ENCODE assay signal across 11 cellular contexts in genomic region chr9:133788819-133789733, GRCh38. TPM values are rescaled to one million over a fixed set of nuclear protein-coding genes. Genes with fewer than 3 reads are reported as not detected.
DNase-seq lines count a peak whose midpoint lies in the region; ATAC-seq and TF ChIP-seq lines count a peak whose summit lies in the region.
"Had no signal": no experiment of that assay in that cellular context is flagged by ENCODE, and none has a peak within 500 bp of the region (broad histone marks: within the 10 kb centered on the region; RNA-seq: fewer than 3 reads in every experiment).

No MANE protein-coding gene starts in this region.

- peak; percentile 69 to 86 (median 84) for ATAC-seq in right lobe of liver
- ATAC-seq in HG03354 (IDR thresholded peaks at IDR 0.05; ENCODE audit: poor library complexity, severe bottlenecking, unreplicated experiment), result no peak
- no peak for ATAC-seq in GM21526 (IDR thresholded peaks at IDR 0.05; ENCODE audit: low FRiP score, unreplicated experiment)
- ATAC-seq: activated CD8-positive, alpha-beta T cell treated with anti-CD3 and anti-CD28 coated beads, Interleukin-2, amount 10 ng/mL, durations not matched to agents 7 days and 5 days had no signal

- H3K4me3 ChIP-seq in right lobe of liver, result no peak overlapping the region
- no peak overlapping the region for H3K4me3 ChIP-seq in transverse colon
- H3K4me3 ChIP-seq: neural progenitor cell, SJSA1 had no signal

- TF ChIP-seq EP300 in transverse colon (IDR thresholded peaks at IDR 0.05; ENCODE audit: low read depth), result no peak

- DNase-seq in NOMO-1 (lab: John Stamatoyannopoulos, UW; ENCODE audit: unreplicated experiment in 2 of 2) (peak; percentile 19 to 50), NOMO-1 treated with dmso at 0.1 percent for 144 hours (lab: John Stamatoyannopoulos, UW; ENCODE audit: unreplicated experiment) (no peak), right lobe of liver (peak; percentile 73 to 85 (median 85)), transverse colon (peak; percentile 70)
- no peak for DNase-seq in activated CD4-positive, alpha-beta T cell treated with anti-CD3 and anti-CD28 coated beads, Interleukin-2, amount 50 U/mL, for 48 hours
- DNase-seq: activated CD8-positive, alpha-beta T cell treated with anti-CD3 and anti-CD28 coated beads, Interleukin-2, amount 10 ng/mL, durations not matched to agents 7 days and 5 days had no signal

- intact Hi-C loops in right lobe of liver (cut with DNase I), result loop anchor here in 1 of 2 donors (5.0 kb wide), 1 partner anchor 213 kb away; no protein-coding TSS in a partner anchor
- intact Hi-C loops in transverse colon (cut with DNase I; ENCODE audit: low total_unique reads), result no loop called here

- H3K36me3 ChIP-seq in right lobe of liver (peaks cover 0 to 35% (median 3%) of the 10 kb centered on the region in 4 donors), transverse colon (no peaks in the 10 kb centered on the region)
- H3K36me3 ChIP-seq: neural progenitor cell had no signal

- peak overlapping the region; percentile 85 for H3K27ac ChIP-seq in cingulate gyrus (ENCODE audit: low read depth, low read length)
- peak overlapping the region in 2 of 3 donors; percentile 56 to 57 for H3K27ac ChIP-seq in right lobe of liver
- H3K27ac ChIP-seq in transverse colon, result peak overlapping the region; percentile 54 to 71 (median 68)
- H3K27ac ChIP-seq: neural progenitor cell, SJSA1 had no signal

- no peaks in the 10 kb centered on the region for H3K9me3 ChIP-seq in right lobe of liver
- no peaks in the 10 kb centered on the region for H3K9me3 ChIP-seq in transverse colon
- H3K9me3 ChIP-seq: SJSA1 had no signal

- WGBS in right lobe of liver (ENCODE audit: insufficient coverage, low coverage, low lambda C conversion rate, missing lambda C conversion rate), result 9% methylated on average over 10 of the region's 35 CpGs
- 41% methylated on average over 32 of the region's 35 CpGs; no CpG with 5 or more reads in 1 of the 2 donors for WGBS in transverse colon (ENCODE audit: low coverage in 1 of 2), 2 donors

- H3K4me1 ChIP-seq in right lobe of liver, result peaks cover 0 to 25% (median 12%) of the 10 kb centered on the region in 4 donors
- H3K4me1 ChIP-seq in transverse colon, result peaks cover 4 to 37% (median 29%) of the 10 kb centered on the region in 4 donors

- peak; percentile 7 to 32 (median 14) for TF ChIP-seq CTCF in right lobe of liver (IDR thresholded peaks at IDR 0.05)
- TF ChIP-seq CTCF in transverse colon (IDR thresholded peaks at IDR 0.05), result peak in 2 of 5 experiments; percentile 39 to 51

- TF ChIP-seq POLR2A in right lobe of liver (IDR thresholded peaks at IDR 0.05) (no peak), transverse colon (IDR thresholded peaks at IDR 0.05) (peak; percentile 13)

- H3K27me3 ChIP-seq in right lobe of liver (no peaks in the 10 kb centered on the region), transverse colon (no peaks in the 10 kb centered on the region)
- H3K27me3 ChIP-seq: neural progenitor cell, SJSA1 had no signal

- in situ Hi-C loops in transverse colon (cut with MboI; ENCODE audit: low pct_ligation_motif_present in 1 of 4, low pct_unique_long_range_greater_than_20kb in 1 of 4, low sequenced_read_pairs in 3 of 4), result loop anchor here in 2 of 4 donors (5.0 to 25.0 kb wide), 2 partner anchors 208 to 323 kb away; no protein-coding TSS in a partner anchor

RNA-seq across cellular contexts. Expression of gene SARDH, which starts 50.9 kb away (rescaled TPM):
- total RNA-seq in right lobe of liver (100 to 1,000 TPM in 3 of 6 experiments, 10 to 100 TPM in 3; 67.3 to 183 (median 101) TPM), transverse colon (1 to 10 TPM in 1 of 4 donors, under 1 TPM in 2, not detected in 1; 0.68 to 1.1 (median 0.95) TPM)

Comparison
In these comparisons a context has a peak if more than half of its experiments do, and no peak if none do; other contexts are left out.
1. DNase-seq: peak in NOMO-1 (2 of 2), right lobe of liver (3 of 3) and transverse colon (single experiment); none in NOMO-1 treated with dmso at 0.1 percent for 144 hours (single experiment) and activated CD4-positive, alpha-beta T cell treated with anti-CD3 and anti-CD28 coated beads, Interleukin-2, amount 50 U/mL, for 48 hours (0 of 2).
2. ATAC-seq: peak in right lobe of liver (4 of 4); none in HG03354 (single experiment) and GM21526 (single experiment).
3. RNA of gene SARDH, which starts 50.9 kb away (total RNA-seq): 67.3 to 183 TPM in right lobe of liver; 0.68 to 1.1 TPM in transverse colon; every median in the first group is over 10 times any median in the second.
4. Peak in every context shown above with its lines, with median percentiles within 50 percentile points of each other: H3K27ac ChIP-seq.